8 cellular contexts compared by ENCODE assay signal in genomic region chr11:57426754-57427691, GRCh38. TPM values are rescaled to one million over a fixed set of nuclear protein-coding genes. Genes with fewer than 3 reads are reported as not detected.
A peak's percentile ranks its signal among the peaks of the same experiment; 100 is the strongest.
DNase-seq lines count a peak whose midpoint lies in the region; ATAC-seq and TF ChIP-seq lines count a peak whose summit lies in the region.

TSS of gene SLC43A3 (minus strand) at chr11:57427121. CDS start at chr11:57426172, 949 bp downstream.

- no peak for TF ChIP-seq EP300 in transverse colon (IDR thresholded peaks at IDR 0.05; ENCODE audit: low read depth)

- H3K9me3 ChIP-seq in cardiac muscle cell (ENCODE audit: low read depth) = no peaks in the 10 kb centered on the region
- H3K9me3 ChIP-seq in transverse colon = no peaks in the 10 kb centered on the region

- H3K9me3 Mint-ChIP-seq in activated naive CD8-positive, alpha-beta T cell (ENCODE audit: low read depth) = no peaks in the 10 kb centered on the region

- peak; percentile 40 for TF ChIP-seq POLR2A in transverse colon (IDR thresholded peaks at IDR 0.05)

- peaks cover 2% of the 10 kb centered on the region for H3K27me3 ChIP-seq in cardiac muscle cell
- H3K27me3 ChIP-seq in transverse colon = no peaks in the 10 kb centered on the region

- peak within 1 kb of the TSS; percentile 95 for H3K4me3 Mint-ChIP-seq in activated naive CD8-positive, alpha-beta T cell

- H3K4me1 ChIP-seq in cardiac muscle cell (ENCODE audit: low read depth) = no peaks in the 10 kb centered on the region
- H3K4me1 ChIP-seq in transverse colon = peaks cover 18 to 47% (median 29%) of the 10 kb centered on the region in 4 donors

- peaks cover 43% of the 10 kb centered on the region for H3K4me1 Mint-ChIP-seq in activated naive CD8-positive, alpha-beta T cell (ENCODE audit: low read depth)

- 6 to 9% methylated on average over 6 to 42 of the region's 45 CpGs for WGBS in transverse colon (ENCODE audit: low coverage in 1 of 2), 2 donors

- peaks cover 24% of the 10 kb centered on the region for H3K36me3 Mint-ChIP-seq in activated naive CD8-positive, alpha-beta T cell

- in situ Hi-C loops in transverse colon (cut with MboI; ENCODE audit: low pct_ligation_motif_present in 1 of 4, low pct_unique_long_range_greater_than_20kb in 1 of 4, low sequenced_read_pairs in 3 of 4) = no loop called here

- peak within 1 kb of the TSS; percentile 15; the same call in 1 of the 2 replicates for H3K27ac ChIP-seq in C4-2B
- H3K27ac ChIP-seq in cardiac muscle cell = no peak within 1 kb of the TSS
- H3K27ac ChIP-seq in transverse colon = peak within 1 kb of the TSS; percentile 86 to 94 (median 88)

- DNase-seq in SKM-1 (lab: John Stamatoyannopoulos, UW; ENCODE audit: unreplicated experiment) (peak; percentile 91), cardiac muscle cell (ENCODE audit: low read depth in 1 of 2, low spot score in 1 of 2) (peak; percentile 36 to 96), posterior cingulate gyrus (peak in 6 of 10 donors; percentile 21 to 86 (median 37)), transverse colon (peak; percentile 66)

- H3K36me3 ChIP-seq in cardiac muscle cell (no peaks in the 10 kb centered on the region), transverse colon (no peaks in the 10 kb centered on the region)

- intact Hi-C loops in posterior cingulate gyrus (cut with DNase I) (no loop called here), transverse colon (cut with DNase I; ENCODE audit: low total_unique reads) (no loop called here)

- ATAC-seq in GM19351 (IDR thresholded peaks at IDR 0.05; ENCODE audit: unreplicated experiment) (peak; percentile 64), HG03521 (IDR thresholded peaks at IDR 0.05; ENCODE audit: unreplicated experiment) (peak; percentile 52)

- peak within 1 kb of the TSS; percentile 21 for H3K4me3 ChIP-seq in cardiac muscle cell
- H3K4me3 ChIP-seq in transverse colon = peak within 1 kb of the TSS; percentile 29 to 59 (median 40)

- H3K27ac Mint-ChIP-seq in activated naive CD8-positive, alpha-beta T cell = peak within 1 kb of the TSS; percentile 96

- H3K27me3 Mint-ChIP-seq in activated naive CD8-positive, alpha-beta T cell = no peaks in the 10 kb centered on the region

- TF ChIP-seq CTCF in C4-2B (conservative IDR thresholded peaks at IDR 0.05) = no peak
- TF ChIP-seq CTCF in cardiac muscle cell (IDR thresholded peaks at IDR 0.05; ENCODE audit: low read depth, low read length) = no peak
- no peak for TF ChIP-seq CTCF in transverse colon (IDR thresholded peaks at IDR 0.05)

RNA-seq across cellular contexts. Expression of gene SLC43A3, which starts in this region (rescaled TPM):
- total RNA-seq in cardiac muscle cell (1.7 and 1.9 TPM in 2 replicates), transverse colon (10 to 100 TPM in 3 of 4 donors, 1 to 10 TPM in 1; 6.0 to 35.9 (median 19.4) TPM)
- 5.8 and 6.8 TPM in 2 replicates for polyA plus RNA-seq in cardiac muscle cell

Comparison
In these comparisons a context has a peak if more than half of its experiments do, and no peak if none do; other contexts are left out.
1. DNase-seq: peak in every context shown above with its lines; median percentile 91 in SKM-1; 66 in cardiac muscle cell; 66 in transverse colon; 37 in posterior cingulate gyrus.